Comparison of ENCODE assay signal across 1 cellular context in the genomic region with DNA sequence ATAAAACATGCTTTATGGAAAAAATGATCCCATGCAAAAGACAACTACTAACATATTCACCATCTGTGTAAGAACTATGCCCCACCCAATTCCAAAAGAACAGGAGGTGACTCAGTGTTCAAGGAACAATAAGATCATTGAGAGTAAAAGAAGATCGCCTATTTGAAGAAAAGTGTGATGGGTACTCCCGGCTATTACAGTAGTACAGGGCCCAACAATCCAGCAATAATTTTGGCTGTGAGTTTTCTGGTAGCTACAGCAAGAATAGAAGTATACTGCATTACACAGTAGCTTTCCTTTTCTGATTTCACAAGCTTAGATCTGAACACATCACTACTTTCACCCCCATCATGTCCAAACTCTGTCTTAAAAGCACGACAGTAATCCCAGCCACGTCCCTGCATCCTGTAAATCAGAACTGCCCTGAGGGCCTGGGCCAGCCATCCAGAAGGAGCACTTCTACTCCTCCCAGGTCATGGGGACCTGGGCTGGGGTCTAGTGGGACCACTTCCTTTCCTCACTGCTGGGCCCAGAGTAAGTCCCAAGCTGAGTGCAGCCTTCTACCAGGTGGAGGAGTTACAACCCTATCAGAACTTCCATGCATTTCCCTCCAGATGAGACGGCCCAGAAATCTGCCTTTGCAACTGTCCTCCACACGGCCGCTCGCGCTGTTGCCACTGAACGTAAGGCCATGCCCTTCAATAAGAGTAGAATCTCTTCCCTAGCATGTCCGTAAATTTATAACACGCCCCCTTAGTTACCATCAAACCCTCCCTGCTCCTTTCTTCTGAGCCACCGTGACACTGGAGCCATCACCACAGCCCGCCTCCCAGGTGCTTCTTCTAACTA.
TF ChIP-seq lines count a peak whose summit lies in the region.

No MANE protein-coding gene starts in this region.

TF ChIP-seq in SK-N-SH treated with all-trans-retinoic acid at 6 μM for 48 hours, 23 proteins besides CTCF, POLR2A, EP300 and RAD21 (continued from another document):
- TF ChIP-seq, protein P1, sequence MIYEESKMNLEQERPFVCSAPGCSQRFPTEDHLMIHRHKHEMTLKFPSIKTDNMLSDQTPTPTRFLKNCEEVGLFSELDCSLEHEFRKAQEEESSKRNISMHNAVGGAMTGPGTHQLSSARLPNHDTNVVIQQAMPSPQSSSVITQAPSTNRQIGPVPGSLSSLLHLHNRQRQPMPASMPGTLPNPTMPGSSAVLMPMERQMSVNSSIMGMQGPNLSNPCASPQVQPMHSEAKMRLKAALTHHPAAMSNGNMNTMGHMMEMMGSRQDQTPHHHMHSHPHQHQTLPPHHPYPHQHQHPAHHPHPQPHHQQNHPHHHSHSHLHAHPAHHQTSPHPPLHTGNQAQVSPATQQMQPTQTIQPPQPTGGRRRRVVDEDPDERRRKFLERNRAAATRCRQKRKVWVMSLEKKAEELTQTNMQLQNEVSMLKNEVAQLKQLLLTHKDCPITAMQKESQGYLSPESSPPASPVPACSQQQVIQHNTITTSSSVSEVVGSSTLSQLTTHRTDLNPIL (CRISPR knock-in tag; IDR thresholded peaks at IDR 0.05; ENCODE audit: low read depth), result no peak
- TF ChIP-seq ZNF565 (CRISPR knock-in tag; conservative IDR thresholded peaks at IDR 0.05; ENCODE audit: low read depth) (no peak), ZNF8 (CRISPR knock-in tag; IDR thresholded peaks at IDR 0.05) (no peak)
